8 cellular contexts compared by ENCODE assay signal in genomic region chr9:33289936-33290246, GRCh38. TPM values are rescaled to one million over a fixed set of nuclear protein-coding genes. Genes with fewer than 3 reads are reported as not detected.
DNase-seq lines count a peak whose midpoint lies in the region; ATAC-seq lines count a peak whose summit lies in the region.

No MANE protein-coding gene starts in this region.

- peak overlapping the region; percentile 98 for H3K9ac ChIP-seq in iPS-15b (ENCODE audit: low read depth, low read length)
- peak overlapping the region; percentile 85 to 95 (median 93) for H3K9ac ChIP-seq in subcutaneous abdominal adipose tissue (ENCODE audit: low read length in 5 of 5)

- peaks cover 54% of the 10 kb centered on the region for H3K36me3 Mint-ChIP-seq in activated T-cell treated with anti-CD3 and anti-CD28 coated beads, Interleukin-2, amount 50 U/mL, for 24 hours (ENCODE audit: low read depth)
- peaks cover 44% of the 10 kb centered on the region for H3K36me3 Mint-ChIP-seq in activated T-helper 17 cell treated with anti-CD3 and anti-CD28 coated beads, Interleukin-2, amount 50 U/mL, for 72 hours (ENCODE audit: low read depth)

- peak overlapping the region; percentile 92 for H3K4me3 Mint-ChIP-seq in activated T-cell treated with anti-CD3 and anti-CD28 coated beads, Interleukin-2, amount 50 U/mL, for 24 hours
- peak overlapping the region; percentile 89 for H3K4me3 Mint-ChIP-seq in activated T-helper 17 cell treated with anti-CD3 and anti-CD28 coated beads, Interleukin-2, amount 50 U/mL, for 72 hours

- peak overlapping the region; percentile 100 for H3K27ac Mint-ChIP-seq in activated T-cell treated with anti-CD3 and anti-CD28 coated beads, Interleukin-2, amount 50 U/mL, for 24 hours
- peak overlapping the region; percentile 99 for H3K27ac Mint-ChIP-seq in activated T-helper 17 cell treated with anti-CD3 and anti-CD28 coated beads, Interleukin-2, amount 50 U/mL, for 72 hours

- peak overlapping the region; percentile 98 for H3K27ac ChIP-seq in subcutaneous abdominal adipose tissue (ENCODE audit: low read depth, low read length)

- H3K4me3 ChIP-seq in iPS-15b (ENCODE audit: low read depth, low read length), result peak overlapping the region; percentile 100
- peak overlapping the region; percentile 85 to 98 (median 93) for H3K4me3 ChIP-seq in subcutaneous abdominal adipose tissue (ENCODE audit: low read depth in 1 of 5, low read length in 5 of 5)

- no peak for DNase-seq in activated T-cell treated with anti-CD3 and anti-CD28 coated beads, Interleukin-2, amount 50 U/mL, for 24 hours
- no peak for DNase-seq in activated T-cell treated with anti-CD3 and anti-CD28 coated beads, Interleukin-2, amount 50 U/mL, for 48 hours
- no peak for DNase-seq in activated CD4-positive, alpha-beta T cell treated with anti-CD3 and anti-CD28 coated beads for 48 hours
- DNase-seq in stimulated activated CD4-positive, alpha-beta T cell treated with anti-CD3 and anti-CD28 coated beads, Interleukin-1b, Interleukin-23, amount 100 ng/mL, for 48 hours, result no peak

- peaks cover 60% of the 10 kb centered on the region for H3K4me1 Mint-ChIP-seq in activated T-cell treated with anti-CD3 and anti-CD28 coated beads, Interleukin-2, amount 50 U/mL, for 24 hours (ENCODE audit: low read depth)
- peaks cover 33% of the 10 kb centered on the region for H3K4me1 Mint-ChIP-seq in activated T-helper 17 cell treated with anti-CD3 and anti-CD28 coated beads, Interleukin-2, amount 50 U/mL, for 72 hours

- no peaks in the 10 kb centered on the region for H3K9me3 ChIP-seq in iPS-15b (ENCODE audit: control insufficient read depth, insufficient read depth, low read length)
- H3K9me3 ChIP-seq in subcutaneous abdominal adipose tissue (ENCODE audit: control insufficient read depth in 5 of 5, low read length in 5 of 5), result no peaks in the 10 kb centered on the region

- H3K27me3 Mint-ChIP-seq in activated T-cell treated with anti-CD3 and anti-CD28 coated beads, Interleukin-2, amount 50 U/mL, for 24 hours, result no peaks in the 10 kb centered on the region
- H3K27me3 Mint-ChIP-seq in activated T-helper 17 cell treated with anti-CD3 and anti-CD28 coated beads, Interleukin-2, amount 50 U/mL, for 72 hours, result no peaks in the 10 kb centered on the region

- no peaks in the 10 kb centered on the region for H3K9me3 Mint-ChIP-seq in activated T-cell treated with anti-CD3 and anti-CD28 coated beads, Interleukin-2, amount 50 U/mL, for 24 hours
- no peaks in the 10 kb centered on the region for H3K9me3 Mint-ChIP-seq in activated T-helper 17 cell treated with anti-CD3 and anti-CD28 coated beads, Interleukin-2, amount 50 U/mL, for 72 hours

- H3K36me3 ChIP-seq in iPS-15b (ENCODE audit: control insufficient read depth, insufficient read depth, low read length) (no peaks in the 10 kb centered on the region), subcutaneous abdominal adipose tissue (ENCODE audit: control insufficient read depth in 5 of 5, insufficient read depth in 5 of 5, low read length in 5 of 5) (peaks cover 3 to 17% (median 9%) of the 10 kb centered on the region in 5 donors)

- H3K27me3 ChIP-seq in iPS-15b (ENCODE audit: control insufficient read depth, insufficient read depth, low read length), result no peaks in the 10 kb centered on the region
- H3K27me3 ChIP-seq in subcutaneous abdominal adipose tissue (ENCODE audit: control insufficient read depth in 5 of 5, insufficient read depth in 4 of 5, low read length in 5 of 5), result no peaks in the 10 kb centered on the region

- ATAC-seq in activated T-helper 17 cell treated with anti-CD3 and anti-CD28 coated beads, Interleukin-2, amount 50 U/mL, for 72 hours (replicated peaks), result no peak
- no peak for ATAC-seq in HG03565 (IDR thresholded peaks at IDR 0.05; ENCODE audit: unreplicated experiment)

- H3K4me1 ChIP-seq in iPS-15b (ENCODE audit: control insufficient read depth, insufficient read depth, low read length), result no peaks in the 10 kb centered on the region
- peaks cover 1 to 46% (median 36%) of the 10 kb centered on the region in 5 donors for H3K4me1 ChIP-seq in subcutaneous abdominal adipose tissue (ENCODE audit: control insufficient read depth in 5 of 5, insufficient read depth in 5 of 5, low read length in 5 of 5)

RNA-seq across cellular contexts. Expression of gene NFX1, which starts 0.4 kb away (rescaled TPM):
- total RNA-seq in activated T-helper 17 cell treated with anti-CD3 and anti-CD28 coated beads, Interleukin-2, amount 50 U/mL, for 72 hours, result 10 to 100 TPM; 32.0 to 56.5 TPM

RNA-seq across cellular contexts. Expression of gene CHMP5, which starts 25.0 kb away (rescaled TPM):
- 10 to 100 TPM; 54.7 to 70.0 TPM for total RNA-seq in activated T-helper 17 cell treated with anti-CD3 and anti-CD28 coated beads, Interleukin-2, amount 50 U/mL, for 72 hours

RNA-seq across cellular contexts. Expression of gene BAG1, which starts 25.4 kb away (rescaled TPM):
- 10 to 100 TPM; 41.2 to 95.2 TPM for total RNA-seq in activated T-helper 17 cell treated with anti-CD3 and anti-CD28 coated beads, Interleukin-2, amount 50 U/mL, for 72 hours

RNA-seq across cellular contexts. Expression of gene SPINK4, which starts 49.9 kb away (rescaled TPM):
- not detected for total RNA-seq in activated T-helper 17 cell treated with anti-CD3 and anti-CD28 coated beads, Interleukin-2, amount 50 U/mL, for 72 hours
